ENCODE assay signal across 13 cellular contexts in the genomic region with DNA sequence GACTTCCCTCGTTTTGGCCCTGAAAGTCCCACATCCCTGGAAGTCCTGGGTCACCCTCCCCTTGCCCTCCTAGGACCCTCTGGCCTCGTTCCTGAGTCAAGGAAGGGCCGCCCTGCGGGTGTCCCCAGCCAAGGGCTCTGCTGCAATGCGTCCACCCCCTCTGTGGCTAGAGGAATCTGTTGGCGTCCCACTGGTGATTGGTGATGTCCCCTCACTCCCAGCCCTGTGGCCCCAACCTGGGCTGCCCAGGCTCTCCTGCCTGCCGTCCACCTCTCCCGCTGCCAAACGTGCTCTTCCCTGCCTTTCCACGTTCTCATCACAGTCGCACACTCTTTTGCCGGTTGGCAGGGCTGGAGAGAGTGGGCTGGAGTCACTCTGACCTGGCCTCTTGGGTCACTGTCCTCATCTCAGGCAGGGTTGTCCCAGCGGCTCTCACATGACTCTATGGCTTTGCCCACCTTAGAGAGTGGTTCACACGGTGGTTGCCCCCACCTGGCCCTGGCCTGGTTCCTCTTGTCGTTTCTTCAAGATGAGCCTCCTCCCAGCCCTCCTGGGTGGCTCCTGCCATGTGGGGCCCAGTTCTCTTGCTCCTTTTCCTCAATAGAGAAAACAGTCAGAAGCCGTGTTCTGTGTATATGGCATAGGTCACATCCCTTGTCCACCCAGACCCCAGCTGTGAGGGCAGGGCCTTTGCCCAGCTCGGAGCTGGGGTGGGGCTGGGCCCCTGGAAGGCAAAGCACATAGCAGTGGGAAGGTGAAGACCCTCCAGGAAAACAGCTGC.
DNase-seq lines count a peak whose midpoint lies in the region; ATAC-seq lines count a peak whose summit lies in the region.
"Had no signal": no experiment of that assay in that cellular context is flagged by ENCODE, and none has a peak within 500 bp of the region (broad histone marks: within the 10 kb centered on the region; RNA-seq: fewer than 3 reads in every experiment).

No MANE protein-coding gene starts in this region.

- ATAC-seq in GM19043 (IDR thresholded peaks at IDR 0.05; ENCODE audit: low read depth, unreplicated experiment) (peak; percentile 4), GM18519 (IDR thresholded peaks at IDR 0.05; ENCODE audit: low FRiP score, unreplicated experiment) (no peak)
- no peak for ATAC-seq in natural killer cell treated with Interleukin-12 subunit alpha and Interleukin-12 subunit beta and Interleukin-15 and Interleukin-18, amount 100 ng/mL, for 72 hours

- no peak overlapping the region for H3K4me3 Mint-ChIP-seq in T-helper 1 cell treated with Interleukin-12 subunit alpha and Interleukin-12 subunit beta and Interleukin-4 antibody, amounts not matched to agents 30 μg/mL and 1 μg/mL, for 36 hours
- peak overlapping the region; percentile 81 for H3K4me3 Mint-ChIP-seq in activated T-helper 1 cell treated with anti-CD3 and anti-CD28 coated beads, Interleukin-12 subunit alpha, Interleukin-12 subunit beta, Interleukin-2, Interleukin-4 antibody, amounts not matched to agents 30 ng/mL and 10 ng/mL and 1 ng/mL, durations not matched to agents 14 hours and 24 hours and 36 hours
- peak overlapping the region; percentile 51 for H3K4me3 Mint-ChIP-seq in natural killer cell treated with Interleukin-12 subunit alpha and Interleukin-12 subunit beta and Interleukin-15 and Interleukin-18, amount 100 ng/mL, for 72 hours

- H3K9me3 Mint-ChIP-seq in T-helper 1 cell treated with Interleukin-12 subunit alpha and Interleukin-12 subunit beta and Interleukin-4 antibody, amounts not matched to agents 30 μg/mL and 1 μg/mL, for 36 hours = no peaks in the 10 kb centered on the region
- H3K9me3 Mint-ChIP-seq in activated T-helper 1 cell treated with anti-CD3 and anti-CD28 coated beads, Interleukin-12 subunit alpha, Interleukin-12 subunit beta, Interleukin-2, Interleukin-4 antibody, amounts not matched to agents 30 ng/mL and 10 ng/mL and 1 ng/mL, durations not matched to agents 14 hours and 24 hours and 36 hours = no peaks in the 10 kb centered on the region
- no peaks in the 10 kb centered on the region for H3K9me3 Mint-ChIP-seq in natural killer cell treated with Interleukin-12 subunit alpha and Interleukin-12 subunit beta and Interleukin-15 and Interleukin-18, amount 100 ng/mL, for 72 hours

- DNase-seq in T-helper 1 cell = no peak
- no peak for DNase-seq in activated T-helper 1 cell treated with anti-CD3 and anti-CD28 coated beads, Interleukin-12 subunit alpha, Interleukin-12 subunit beta, Interleukin-2, Interleukin-4 antibody, amounts not matched to agents 30 ng/mL and 10 ng/mL and 1 ng/mL, durations not matched to agents 14 hours and 24 hours and 36 hours (ENCODE audit: low spot score)
- DNase-seq in natural killer cell treated with Interleukin-12 subunit alpha and Interleukin-12 subunit beta and Interleukin-15 and Interleukin-18, amount 100 ng/mL, for 72 hours (ENCODE audit: low spot score) = peak; percentile 50
- no peak for DNase-seq in NCI-H1436 (lab: John Stamatoyannopoulos, UW)
- no peak for DNase-seq in cortex of kidney (lab: John Stamatoyannopoulos, UW)
- DNase-seq: DMS79; lower lobe of right lung; NCI-H1105 treated with DMSO at 0.1 percent for 48 hours; stimulated activated CD4-positive, alpha-beta T cell treated with anti-CD3 and anti-CD28 coated beads, Interleukin-4, amount 100 ng/mL, for 1 hour had no signal

- no peaks in the 10 kb centered on the region for H3K36me3 Mint-ChIP-seq in T-helper 1 cell treated with Interleukin-12 subunit alpha and Interleukin-12 subunit beta and Interleukin-4 antibody, amounts not matched to agents 30 μg/mL and 1 μg/mL, for 36 hours (ENCODE audit: low read depth)
- peaks cover 3% of the 10 kb centered on the region for H3K36me3 Mint-ChIP-seq in activated T-helper 1 cell treated with anti-CD3 and anti-CD28 coated beads, Interleukin-12 subunit alpha, Interleukin-12 subunit beta, Interleukin-2, Interleukin-4 antibody, amounts not matched to agents 30 ng/mL and 10 ng/mL and 1 ng/mL, durations not matched to agents 14 hours and 24 hours and 36 hours (ENCODE audit: low read depth)
- no peaks in the 10 kb centered on the region for H3K36me3 Mint-ChIP-seq in natural killer cell treated with Interleukin-12 subunit alpha and Interleukin-12 subunit beta and Interleukin-15 and Interleukin-18, amount 100 ng/mL, for 72 hours
- H3K36me3 Mint-ChIP-seq: brain had no signal

- H3K27ac Mint-ChIP-seq in T-helper 1 cell treated with Interleukin-12 subunit alpha and Interleukin-12 subunit beta and Interleukin-4 antibody, amounts not matched to agents 30 μg/mL and 1 μg/mL, for 36 hours = peak overlapping the region; percentile 16
- peak overlapping the region; percentile 73 for H3K27ac Mint-ChIP-seq in activated T-helper 1 cell treated with anti-CD3 and anti-CD28 coated beads, Interleukin-12 subunit alpha, Interleukin-12 subunit beta, Interleukin-2, Interleukin-4 antibody, amounts not matched to agents 30 ng/mL and 10 ng/mL and 1 ng/mL, durations not matched to agents 14 hours and 24 hours and 36 hours
- peak overlapping the region; percentile 2 to 14 for H3K27ac Mint-ChIP-seq in natural killer cell treated with Interleukin-12 subunit alpha and Interleukin-12 subunit beta and Interleukin-15 and Interleukin-18, amount 100 ng/mL, for 72 hours

- intact Hi-C loops in activated T-helper 1 cell treated with anti-CD3 and anti-CD28 coated beads, Interleukin-12 subunit alpha, Interleukin-12 subunit beta, Interleukin-2, Interleukin-4 antibody, amounts not matched to agents 30 ng/mL and 10 ng/mL and 1 ng/mL, durations not matched to agents 14 hours and 24 hours and 36 hours (cut with micrococcal nuclease) = loop anchor here (10.0 kb wide), 1 partner anchor 538 kb away; no protein-coding TSS in a partner anchor

- H3K27me3 Mint-ChIP-seq in T-helper 1 cell treated with Interleukin-12 subunit alpha and Interleukin-12 subunit beta and Interleukin-4 antibody, amounts not matched to agents 30 μg/mL and 1 μg/mL, for 36 hours (ENCODE audit: low read depth) = peaks cover 4% of the 10 kb centered on the region
- peaks cover 4% of the 10 kb centered on the region for H3K27me3 Mint-ChIP-seq in activated T-helper 1 cell treated with anti-CD3 and anti-CD28 coated beads, Interleukin-12 subunit alpha, Interleukin-12 subunit beta, Interleukin-2, Interleukin-4 antibody, amounts not matched to agents 30 ng/mL and 10 ng/mL and 1 ng/mL, durations not matched to agents 14 hours and 24 hours and 36 hours (ENCODE audit: insufficient read depth)
- H3K27me3 Mint-ChIP-seq in natural killer cell treated with Interleukin-12 subunit alpha and Interleukin-12 subunit beta and Interleukin-15 and Interleukin-18, amount 100 ng/mL, for 72 hours = peaks cover 0 to 4% of the 10 kb centered on the region in 2 donors

- peaks cover 27% of the 10 kb centered on the region for H3K4me1 Mint-ChIP-seq in T-helper 1 cell treated with Interleukin-12 subunit alpha and Interleukin-12 subunit beta and Interleukin-4 antibody, amounts not matched to agents 30 μg/mL and 1 μg/mL, for 36 hours (ENCODE audit: low read depth)
- H3K4me1 Mint-ChIP-seq in activated T-helper 1 cell treated with anti-CD3 and anti-CD28 coated beads, Interleukin-12 subunit alpha, Interleukin-12 subunit beta, Interleukin-2, Interleukin-4 antibody, amounts not matched to agents 30 ng/mL and 10 ng/mL and 1 ng/mL, durations not matched to agents 14 hours and 24 hours and 36 hours (ENCODE audit: low read depth) = peaks cover 41% of the 10 kb centered on the region
- peaks cover 12 to 18% of the 10 kb centered on the region in 2 donors for H3K4me1 Mint-ChIP-seq in natural killer cell treated with Interleukin-12 subunit alpha and Interleukin-12 subunit beta and Interleukin-15 and Interleukin-18, amount 100 ng/mL, for 72 hours (ENCODE audit: low read depth in 2 of 2)

Comparison
In these comparisons a context has a peak if more than half of its experiments do, and no peak if none do; other contexts are left out.
1. H3K27ac Mint-ChIP-seq: peak in every context shown above with its lines; median percentile 73 in activated T-helper 1 cell treated with anti-CD3 and anti-CD28 coated beads, Interleukin-12 subunit alpha, Interleukin-12 subunit beta, Interleukin-2, Interleukin-4 antibody, amounts not matched to agents 30 ng/mL and 10 ng/mL and 1 ng/mL, durations not matched to agents 14 hours and 24 hours and 36 hours; 16 in T-helper 1 cell treated with Interleukin-12 subunit alpha and Interleukin-12 subunit beta and Interleukin-4 antibody, amounts not matched to agents 30 μg/mL and 1 μg/mL, for 36 hours; 8 in natural killer cell treated with Interleukin-12 subunit alpha and Interleukin-12 subunit beta and Interleukin-15 and Interleukin-18, amount 100 ng/mL, for 72 hours.